Comparison of ENCODE assay signal across 1 cellular context in genomic region chr9:131337131-131337848, GRCh38.
TF ChIP-seq lines count a peak whose summit lies in the region.

No MANE protein-coding gene starts in this region.

TF ChIP-seq in IMR-90, 13 proteins besides CTCF, POLR2A, EP300 and RAD21 (continued from another document):
- TF ChIP-seq USF2 (IDR thresholded peaks at IDR 0.05; ENCODE audit: low read depth, low read length) = no peak
- no peak for TF ChIP-seq MXI1 (IDR thresholded peaks at IDR 0.05; ENCODE audit: borderline replicate concordance, low read depth, low read length)
- TF ChIP-seq CHD1 (IDR thresholded peaks at IDR 0.05; ENCODE audit: low read depth, low read length) = no peak
